1 cellular context compared by ENCODE assay signal in the genomic region with DNA sequence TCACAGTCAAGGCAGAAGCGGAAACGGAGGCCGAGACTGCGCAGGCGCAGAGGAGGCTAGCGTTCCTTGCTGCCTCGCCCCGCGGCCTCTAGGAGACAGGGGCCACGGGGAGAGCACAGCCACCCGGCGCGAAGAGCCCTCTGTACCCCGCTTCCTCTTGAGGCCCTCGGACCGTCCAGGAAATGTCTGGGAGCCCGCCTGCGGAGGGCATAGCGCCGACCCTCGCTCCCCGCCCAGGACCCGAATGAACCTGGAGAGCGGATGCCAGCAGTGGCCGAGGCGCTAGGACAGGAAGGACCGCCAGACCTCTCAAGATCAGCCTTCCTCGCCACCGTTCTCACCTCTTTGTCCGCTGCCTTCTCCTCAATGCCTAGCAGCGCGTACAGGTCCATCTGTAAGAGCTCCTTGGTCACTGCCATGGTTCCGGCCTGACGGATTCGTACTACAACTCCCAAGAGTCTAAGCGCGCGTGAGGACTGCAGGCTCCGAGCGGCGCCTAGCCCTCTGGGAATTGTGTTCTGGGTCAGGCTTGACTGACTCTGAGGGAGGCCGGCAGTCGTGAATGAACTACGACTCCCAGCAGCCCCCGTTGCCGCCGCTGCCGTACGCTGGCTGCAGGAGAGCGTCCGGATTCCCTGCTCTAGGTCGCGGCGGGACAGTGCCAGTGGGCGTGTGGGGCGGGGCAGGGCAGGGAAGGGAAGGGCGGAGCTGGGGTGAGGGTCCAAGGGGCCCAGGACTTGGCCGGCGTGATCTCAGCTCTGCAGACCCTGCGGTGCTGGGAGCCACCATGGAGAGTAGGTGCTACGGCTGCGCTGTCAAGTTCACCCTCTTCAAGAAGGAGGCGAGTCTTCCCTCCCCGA.
A peak's percentile ranks its signal among the peaks of the same experiment; 100 is the strongest.
TF ChIP-seq lines count a peak whose summit lies in the region.

A gene with protein sequence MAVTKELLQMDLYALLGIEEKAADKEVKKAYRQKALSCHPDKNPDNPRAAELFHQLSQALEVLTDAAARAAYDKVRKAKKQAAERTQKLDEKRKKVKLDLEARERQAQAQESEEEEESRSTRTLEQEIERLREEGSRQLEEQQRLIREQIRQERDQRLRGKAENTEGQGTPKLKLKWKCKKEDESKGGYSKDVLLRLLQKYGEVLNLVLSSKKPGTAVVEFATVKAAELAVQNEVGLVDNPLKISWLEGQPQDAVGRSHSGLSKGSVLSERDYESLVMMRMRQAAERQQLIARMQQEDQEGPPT (minus strand): TSS at position 446 of the 860 bp plus-strand sequence. CDS start 27 bp downstream, at position 419.
A gene with protein sequence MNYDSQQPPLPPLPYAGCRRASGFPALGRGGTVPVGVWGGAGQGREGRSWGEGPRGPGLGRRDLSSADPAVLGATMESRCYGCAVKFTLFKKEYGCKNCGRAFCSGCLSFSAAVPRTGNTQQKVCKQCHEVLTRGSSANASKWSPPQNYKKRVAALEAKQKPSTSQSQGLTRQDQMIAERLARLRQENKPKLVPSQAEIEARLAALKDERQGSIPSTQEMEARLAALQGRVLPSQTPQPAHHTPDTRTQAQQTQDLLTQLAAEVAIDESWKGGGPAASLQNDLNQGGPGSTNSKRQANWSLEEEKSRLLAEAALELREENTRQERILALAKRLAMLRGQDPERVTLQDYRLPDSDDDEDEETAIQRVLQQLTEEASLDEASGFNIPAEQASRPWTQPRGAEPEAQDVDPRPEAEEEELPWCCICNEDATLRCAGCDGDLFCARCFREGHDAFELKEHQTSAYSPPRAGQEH (plus strand): TSS at position 62 of the 860 bp plus-strand sequence. CDS start 501 bp downstream, at position 563.

TF ChIP-seq in HepG2, 621 proteins besides CTCF, POLR2A, EP300 and RAD21 (continued from another document and continues in another):
- TF ChIP-seq ZKSCAN5 (CRISPR knock-in tag; IDR thresholded peaks at IDR 0.05) (no peak), ZNF501 (CRISPR knock-in tag; IDR thresholded peaks at IDR 0.05) (peak; percentile 36), NRL (CRISPR knock-in tag; IDR thresholded peaks at IDR 0.05; ENCODE audit: borderline replicate concordance) (peak; percentile 85; the same call in 1 of the 2 replicates), MZF1 (CRISPR knock-in tag; IDR thresholded peaks at IDR 0.05; ENCODE audit: borderline replicate concordance) (no peak), ZFP82 (CRISPR knock-in tag; IDR thresholded peaks at IDR 0.05; ENCODE audit: borderline replicate concordance) (no peak), SKI (IDR thresholded peaks at IDR 0.05; ENCODE audit: partially characterized antibody) (no peak), IRF2 (CRISPR knock-in tag; IDR thresholded peaks at IDR 0.05) (peak; percentile 93), DNMT1 (CRISPR knock-in tag; IDR thresholded peaks at IDR 0.05) (no peak), CCAR2 (optimal IDR thresholded peaks at IDR 0.05; ENCODE audit: low read depth, low read length) (no peak), MTA3 (CRISPR knock-in tag; IDR thresholded peaks at IDR 0.05) (no peak), MXI1 (IDR thresholded peaks at IDR 0.05; ENCODE audit: borderline replicate concordance, low read depth, low read length) (peak; percentile 47; the same call in 1 of the 3 replicates), KAT7 (CRISPR knock-in tag; IDR thresholded peaks at IDR 0.05; ENCODE audit: borderline replicate concordance) (0 out of 2 replicates have a peak, but pooled peaks have one; percentile 64), ASH2L (IDR thresholded peaks at IDR 0.05; ENCODE audit: insufficient read length, low read depth, low read length) (peak; percentile 81), POLR2G (IDR thresholded peaks at IDR 0.05; ENCODE audit: low read depth, low read length) (peak; percentile 85), FOXM1 (CRISPR knock-in tag; IDR thresholded peaks at IDR 0.05) (0 out of 2 replicates have a peak, but pooled peaks have one; percentile 14), MYNN (CRISPR knock-in tag; IDR thresholded peaks at IDR 0.05; ENCODE audit: low read depth) (0 out of 2 replicates have a peak, but pooled peaks have one; percentile 19), U2AF2 (IDR thresholded peaks at IDR 0.05; ENCODE audit: low read depth, low read length) (no peak), HOXA5 (CRISPR knock-in tag; IDR thresholded peaks at IDR 0.05) (0 out of 2 replicates have a peak, but pooled peaks have one; percentile 46), ZFY (CRISPR knock-in tag; IDR thresholded peaks at IDR 0.05) (peak; percentile 97), ZNF660 (CRISPR knock-in tag; IDR thresholded peaks at IDR 0.05; ENCODE audit: borderline replicate concordance, low read depth) (no peak), MIXL1 (CRISPR knock-in tag; IDR thresholded peaks at IDR 0.05) (no peak), PHF21A (CRISPR knock-in tag; IDR thresholded peaks at IDR 0.05) (peak; percentile 82), MBD4 (IDR thresholded peaks at IDR 0.05; ENCODE audit: borderline replicate concordance, low read length) (no peak), EEA1 (CRISPR knock-in tag; IDR thresholded peaks at IDR 0.05; ENCODE audit: borderline replicate concordance) (0 out of 2 replicates have a peak, but pooled peaks have one; percentile 53), ZFP1 (CRISPR knock-in tag; IDR thresholded peaks at IDR 0.05) (no peak), MEF2D (CRISPR knock-in tag; IDR thresholded peaks at IDR 0.05) (peak; percentile 37; the same call in 1 of the 2 replicates), HNRNPK (IDR thresholded peaks at IDR 0.05; ENCODE audit: low read depth, low read length, poor library complexity, severe bottlenecking) (peak; percentile 66)
- TF ChIP-seq, protein P1, sequence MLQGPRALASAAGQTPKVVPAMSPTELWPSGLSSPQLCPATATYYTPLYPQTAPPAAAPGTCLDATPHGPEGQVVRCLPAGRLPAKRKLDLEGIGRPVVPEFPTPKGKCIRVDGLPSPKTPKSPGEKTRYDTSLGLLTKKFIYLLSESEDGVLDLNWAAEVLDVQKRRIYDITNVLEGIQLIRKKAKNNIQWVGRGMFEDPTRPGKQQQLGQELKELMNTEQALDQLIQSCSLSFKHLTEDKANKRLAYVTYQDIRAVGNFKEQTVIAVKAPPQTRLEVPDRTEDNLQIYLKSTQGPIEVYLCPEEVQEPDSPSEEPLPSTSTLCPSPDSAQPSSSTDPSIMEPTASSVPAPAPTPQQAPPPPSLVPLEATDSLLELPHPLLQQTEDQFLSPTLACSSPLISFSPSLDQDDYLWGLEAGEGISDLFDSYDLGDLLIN (CRISPR knock-in tag; IDR thresholded peaks at IDR 0.05; ENCODE audit: borderline replicate concordance), result no peak
- TF ChIP-seq, protein P2, sequence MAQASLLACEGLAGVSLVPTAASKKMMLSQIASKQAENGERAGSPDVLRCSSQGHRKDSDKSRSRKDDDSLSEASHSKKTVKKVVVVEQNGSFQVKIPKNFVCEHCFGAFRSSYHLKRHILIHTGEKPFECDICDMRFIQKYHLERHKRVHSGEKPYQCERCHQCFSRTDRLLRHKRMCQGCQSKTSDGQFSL (CRISPR knock-in tag; IDR thresholded peaks at IDR 0.05), result no peak
- TF ChIP-seq, protein P3, sequence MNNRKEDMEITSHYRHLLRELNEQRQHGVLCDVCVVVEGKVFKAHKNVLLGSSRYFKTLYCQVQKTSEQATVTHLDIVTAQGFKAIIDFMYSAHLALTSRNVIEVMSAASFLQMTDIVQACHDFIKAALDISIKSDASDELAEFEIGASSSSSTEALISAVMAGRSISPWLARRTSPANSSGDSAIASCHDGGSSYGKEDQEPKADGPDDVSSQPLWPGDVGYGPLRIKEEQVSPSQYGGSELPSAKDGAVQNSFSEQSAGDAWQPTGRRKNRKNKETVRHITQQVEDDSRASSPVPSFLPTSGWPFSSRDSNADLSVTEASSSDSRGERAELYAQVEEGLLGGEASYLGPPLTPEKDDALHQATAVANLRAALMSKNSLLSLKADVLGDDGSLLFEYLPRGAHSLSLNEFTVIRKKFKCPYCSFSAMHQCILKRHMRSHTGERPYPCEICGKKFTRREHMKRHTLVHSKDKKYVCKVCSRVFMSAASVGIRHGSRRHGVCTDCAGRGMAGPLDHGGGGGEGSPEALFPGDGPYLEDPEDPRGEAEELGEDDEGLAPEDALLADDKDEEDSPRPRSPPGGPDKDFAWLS (CRISPR knock-in tag; IDR thresholded peaks at IDR 0.05; ENCODE audit: borderline replicate concordance), result peak; percentile 27; the same call in 1 of the 2 replicates
- TF ChIP-seq, protein P4, sequence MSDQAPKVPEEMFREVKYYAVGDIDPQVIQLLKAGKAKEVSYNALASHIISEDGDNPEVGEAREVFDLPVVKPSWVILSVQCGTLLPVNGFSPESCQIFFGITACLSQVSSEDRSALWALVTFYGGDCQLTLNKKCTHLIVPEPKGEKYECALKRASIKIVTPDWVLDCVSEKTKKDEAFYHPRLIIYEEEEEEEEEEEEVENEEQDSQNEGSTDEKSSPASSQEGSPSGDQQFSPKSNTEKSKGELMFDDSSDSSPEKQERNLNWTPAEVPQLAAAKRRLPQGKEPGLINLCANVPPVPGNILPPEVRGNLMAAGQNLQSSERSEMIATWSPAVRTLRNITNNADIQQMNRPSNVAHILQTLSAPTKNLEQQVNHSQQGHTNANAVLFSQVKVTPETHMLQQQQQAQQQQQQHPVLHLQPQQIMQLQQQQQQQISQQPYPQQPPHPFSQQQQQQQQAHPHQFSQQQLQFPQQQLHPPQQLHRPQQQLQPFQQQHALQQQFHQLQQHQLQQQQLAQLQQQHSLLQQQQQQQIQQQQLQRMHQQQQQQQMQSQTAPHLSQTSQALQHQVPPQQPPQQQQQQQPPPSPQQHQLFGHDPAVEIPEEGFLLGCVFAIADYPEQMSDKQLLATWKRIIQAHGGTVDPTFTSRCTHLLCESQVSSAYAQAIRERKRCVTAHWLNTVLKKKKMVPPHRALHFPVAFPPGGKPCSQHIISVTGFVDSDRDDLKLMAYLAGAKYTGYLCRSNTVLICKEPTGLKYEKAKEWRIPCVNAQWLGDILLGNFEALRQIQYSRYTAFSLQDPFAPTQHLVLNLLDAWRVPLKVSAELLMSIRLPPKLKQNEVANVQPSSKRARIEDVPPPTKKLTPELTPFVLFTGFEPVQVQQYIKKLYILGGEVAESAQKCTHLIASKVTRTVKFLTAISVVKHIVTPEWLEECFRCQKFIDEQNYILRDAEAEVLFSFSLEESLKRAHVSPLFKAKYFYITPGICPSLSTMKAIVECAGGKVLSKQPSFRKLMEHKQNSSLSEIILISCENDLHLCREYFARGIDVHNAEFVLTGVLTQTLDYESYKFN (CRISPR knock-in tag; conservative IDR thresholded peaks at IDR 0.05), result peak; percentile 68
- TF ChIP-seq, protein P5, sequence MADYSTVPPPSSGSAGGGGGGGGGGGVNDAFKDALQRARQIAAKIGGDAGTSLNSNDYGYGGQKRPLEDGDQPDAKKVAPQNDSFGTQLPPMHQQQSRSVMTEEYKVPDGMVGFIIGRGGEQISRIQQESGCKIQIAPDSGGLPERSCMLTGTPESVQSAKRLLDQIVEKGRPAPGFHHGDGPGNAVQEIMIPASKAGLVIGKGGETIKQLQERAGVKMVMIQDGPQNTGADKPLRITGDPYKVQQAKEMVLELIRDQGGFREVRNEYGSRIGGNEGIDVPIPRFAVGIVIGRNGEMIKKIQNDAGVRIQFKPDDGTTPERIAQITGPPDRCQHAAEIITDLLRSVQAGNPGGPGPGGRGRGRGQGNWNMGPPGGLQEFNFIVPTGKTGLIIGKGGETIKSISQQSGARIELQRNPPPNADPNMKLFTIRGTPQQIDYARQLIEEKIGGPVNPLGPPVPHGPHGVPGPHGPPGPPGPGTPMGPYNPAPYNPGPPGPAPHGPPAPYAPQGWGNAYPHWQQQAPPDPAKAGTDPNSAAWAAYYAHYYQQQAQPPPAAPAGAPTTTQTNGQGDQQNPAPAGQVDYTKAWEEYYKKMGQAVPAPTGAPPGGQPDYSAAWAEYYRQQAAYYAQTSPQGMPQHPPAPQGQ (CRISPR knock-in tag; IDR thresholded peaks at IDR 0.05; ENCODE audit: borderline replicate concordance), result peak; percentile 94; the same call in 1 of the 2 replicates
- TF ChIP-seq, protein P6, sequence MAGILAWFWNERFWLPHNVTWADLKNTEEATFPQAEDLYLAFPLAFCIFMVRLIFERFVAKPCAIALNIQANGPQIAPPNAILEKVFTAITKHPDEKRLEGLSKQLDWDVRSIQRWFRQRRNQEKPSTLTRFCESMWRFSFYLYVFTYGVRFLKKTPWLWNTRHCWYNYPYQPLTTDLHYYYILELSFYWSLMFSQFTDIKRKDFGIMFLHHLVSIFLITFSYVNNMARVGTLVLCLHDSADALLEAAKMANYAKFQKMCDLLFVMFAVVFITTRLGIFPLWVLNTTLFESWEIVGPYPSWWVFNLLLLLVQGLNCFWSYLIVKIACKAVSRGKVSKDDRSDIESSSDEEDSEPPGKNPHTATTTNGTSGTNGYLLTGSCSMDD (CRISPR knock-in tag; IDR thresholded peaks at IDR 0.05), result no peak
- TF ChIP-seq, protein P7, sequence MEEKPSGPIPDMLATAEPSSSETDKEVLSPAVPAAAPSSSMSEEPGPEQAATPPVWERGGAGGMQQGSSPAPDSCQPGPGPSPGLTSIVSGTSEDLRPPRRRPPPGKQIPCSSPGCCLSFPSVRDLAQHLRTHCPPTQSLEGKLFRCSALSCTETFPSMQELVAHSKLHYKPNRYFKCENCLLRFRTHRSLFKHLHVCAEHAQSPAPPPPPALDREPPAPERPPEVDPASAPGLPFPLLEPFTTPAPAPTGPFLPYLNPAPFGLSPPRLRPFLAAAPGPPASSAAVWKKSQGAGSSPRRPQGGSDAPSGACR (CRISPR knock-in tag; IDR thresholded peaks at IDR 0.05), result peak; percentile 55; the same call in 1 of the 2 replicates
- TF ChIP-seq, protein P8, sequence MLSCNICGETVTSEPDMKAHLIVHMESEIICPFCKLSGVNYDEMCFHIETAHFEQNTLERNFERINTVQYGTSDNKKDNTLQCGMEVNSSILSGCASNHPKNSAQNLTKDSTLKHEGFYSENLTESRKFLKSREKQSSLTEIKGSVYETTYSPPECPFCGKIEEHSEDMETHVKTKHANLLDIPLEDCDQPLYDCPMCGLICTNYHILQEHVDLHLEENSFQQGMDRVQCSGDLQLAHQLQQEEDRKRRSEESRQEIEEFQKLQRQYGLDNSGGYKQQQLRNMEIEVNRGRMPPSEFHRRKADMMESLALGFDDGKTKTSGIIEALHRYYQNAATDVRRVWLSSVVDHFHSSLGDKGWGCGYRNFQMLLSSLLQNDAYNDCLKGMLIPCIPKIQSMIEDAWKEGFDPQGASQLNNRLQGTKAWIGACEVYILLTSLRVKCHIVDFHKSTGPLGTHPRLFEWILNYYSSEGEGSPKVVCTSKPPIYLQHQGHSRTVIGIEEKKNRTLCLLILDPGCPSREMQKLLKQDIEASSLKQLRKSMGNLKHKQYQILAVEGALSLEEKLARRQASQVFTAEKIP (CRISPR knock-in tag; IDR thresholded peaks at IDR 0.05; ENCODE audit: borderline replicate concordance), result no peak
- TF ChIP-seq, protein P9, sequence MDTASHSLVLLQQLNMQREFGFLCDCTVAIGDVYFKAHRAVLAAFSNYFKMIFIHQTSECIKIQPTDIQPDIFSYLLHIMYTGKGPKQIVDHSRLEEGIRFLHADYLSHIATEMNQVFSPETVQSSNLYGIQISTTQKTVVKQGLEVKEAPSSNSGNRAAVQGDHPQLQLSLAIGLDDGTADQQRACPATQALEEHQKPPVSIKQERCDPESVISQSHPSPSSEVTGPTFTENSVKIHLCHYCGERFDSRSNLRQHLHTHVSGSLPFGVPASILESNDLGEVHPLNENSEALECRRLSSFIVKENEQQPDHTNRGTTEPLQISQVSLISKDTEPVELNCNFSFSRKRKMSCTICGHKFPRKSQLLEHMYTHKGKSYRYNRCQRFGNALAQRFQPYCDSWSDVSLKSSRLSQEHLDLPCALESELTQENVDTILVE (CRISPR knock-in tag; IDR thresholded peaks at IDR 0.05), result no peak; the same call in 1 of the 2 replicates
